ENCODE assay signal across 31 cellular contexts in genomic region chr6:14930366-14930989, GRCh38.
A peak's percentile ranks its signal among the peaks of the same experiment; 100 is the strongest.
DNase-seq lines count a peak whose midpoint lies in the region; ATAC-seq and TF ChIP-seq lines count a peak whose summit lies in the region.
"Had no signal": no experiment of that assay in that cellular context is flagged by ENCODE, and none has a peak within 500 bp of the region (broad histone marks: within the 10 kb centered on the region; RNA-seq: fewer than 3 reads in every experiment).

No MANE protein-coding gene starts in this region.

- no peak for TF ChIP-seq EP300 in transverse colon (IDR thresholded peaks at IDR 0.05; ENCODE audit: low read depth)

- H3K4me3 Mint-ChIP-seq in activated naive CD4-positive, alpha-beta T cell treated with anti-CD3 and anti-CD28 coated beads, Interleukin-2, amount 50 U/mL, for 24 hours = no peak overlapping the region
- H3K4me3 Mint-ChIP-seq in activated naive CD4-positive, alpha-beta T cell treated with anti-CD3 and anti-CD28 coated beads for 36 hours = no peak overlapping the region
- H3K4me3 Mint-ChIP-seq in osteocyte (ENCODE audit: unreplicated experiment) = no peak overlapping the region
- H3K4me3 Mint-ChIP-seq: activated CD4-positive, alpha-beta T cell treated with anti-CD3 and anti-CD28 coated beads, Interleukin-2, amount 10 ng/mL, durations not matched to agents 24 days and 14 days; activated CD8-positive, alpha-beta memory T cell treated with anti-CD3 and anti-CD28 coated beads, Interleukin-2, amount 10 ng/mL, durations not matched to agents 7 days and 5 days; B cell; immature natural killer cell had no signal

- DNase-seq in activated naive CD4-positive, alpha-beta T cell treated with anti-CD3 and anti-CD28 coated beads for 36 hours = no peak
- DNase-seq in SW480 (ENCODE audit: low spot score) (peak; percentile 31), erythroblast (lab: John Stamatoyannopoulos, UW) (peak; percentile 49 to 55), transverse colon (peak; percentile 48), Right ventricle myocardium inferior (ENCODE audit: missing footprints) (no peak), osteocyte (ENCODE audit: extremely low spot score, unreplicated experiment) (no peak), putamen (ENCODE audit: low spot score) (no peak)
- DNase-seq: activated CD4-positive, alpha-beta T cell treated with anti-CD3 and anti-CD28 coated beads, Interleukin-2, amount 10 ng/mL, durations not matched to agents 24 days and 14 days; activated CD8-positive, alpha-beta memory T cell treated with anti-CD3 and anti-CD28 coated beads, Interleukin-2, amount 10 ng/mL, durations not matched to agents 7 days and 5 days; central memory CD4-positive, alpha-beta T cell; dermis blood vessel endothelial cell; DMS153; hypothalamus; immature natural killer cell; KG1; mesenchymal stem cell; MM.1S; NCI-H2081 treated with DMSO at 0.1 percent for 48 hours; NCI-H82; psoas muscle; RPMI8226; stimulated activated CD4-positive, alpha-beta T cell treated with anti-CD3 and anti-CD28 coated beads, Interleukin-15, amount 100 ng/mL, for 24 hours; WERI-Rb-1 had no signal

- in situ Hi-C loops in transverse colon (cut with MboI; ENCODE audit: low pct_ligation_motif_present in 1 of 4, low pct_unique_long_range_greater_than_20kb in 1 of 4, low sequenced_read_pairs in 3 of 4) = no loop called here

- peaks cover 0 to 22% (median 5%) of the 10 kb centered on the region in 4 donors for H3K4me1 ChIP-seq in transverse colon

- CTCF ChIA-PET in activated naive CD4-positive, alpha-beta T cell treated with anti-CD3 and anti-CD28 coated beads for 36 hours (lab: Charles Lee) = no interaction called here

- no peaks in the 10 kb centered on the region for H3K36me3 Mint-ChIP-seq in activated naive CD4-positive, alpha-beta T cell treated with anti-CD3 and anti-CD28 coated beads, Interleukin-2, amount 50 U/mL, for 24 hours
- H3K36me3 Mint-ChIP-seq in activated naive CD4-positive, alpha-beta T cell treated with anti-CD3 and anti-CD28 coated beads for 36 hours (ENCODE audit: low read depth) = no peaks in the 10 kb centered on the region
- H3K36me3 Mint-ChIP-seq in osteocyte (ENCODE audit: unreplicated experiment) = no peaks in the 10 kb centered on the region
- H3K36me3 Mint-ChIP-seq: activated CD8-positive, alpha-beta memory T cell treated with anti-CD3 and anti-CD28 coated beads, Interleukin-2, amount 10 ng/mL, durations not matched to agents 7 days and 5 days; immature natural killer cell had no signal

- H3K27ac ChIP-seq in transverse colon = peak overlapping the region in 2 of 4 donors; percentile 22 to 29
- H3K27ac ChIP-seq: gastroesophageal sphincter, neutrophil, psoas muscle, WERI-Rb-1 had no signal

- no peak overlapping the region for H3K4me3 ChIP-seq in transverse colon
- H3K4me3 ChIP-seq: gastroesophageal sphincter, psoas muscle, tibial nerve had no signal

- H3K27me3 ChIP-seq in transverse colon = no peaks in the 10 kb centered on the region
- H3K27me3 ChIP-seq: gastroesophageal sphincter, neutrophil, tibial nerve had no signal

- WGBS in transverse colon (ENCODE audit: low coverage in 1 of 2), 2 donors = 33 to 56% methylated on average over 1 to 2 of the region's 2 CpGs

- peak overlapping the region; percentile 47 for H3K27ac Mint-ChIP-seq in activated naive CD4-positive, alpha-beta T cell treated with anti-CD3 and anti-CD28 coated beads, Interleukin-2, amount 50 U/mL, for 24 hours
- no peak overlapping the region for H3K27ac Mint-ChIP-seq in activated naive CD4-positive, alpha-beta T cell treated with anti-CD3 and anti-CD28 coated beads for 36 hours
- no peak overlapping the region for H3K27ac Mint-ChIP-seq in osteocyte (ENCODE audit: unreplicated experiment)
- H3K27ac Mint-ChIP-seq: activated CD4-positive, alpha-beta T cell treated with anti-CD3 and anti-CD28 coated beads, Interleukin-2, amount 10 ng/mL, durations not matched to agents 24 days and 14 days; activated CD8-positive, alpha-beta memory T cell treated with anti-CD3 and anti-CD28 coated beads, Interleukin-2, amount 10 ng/mL, durations not matched to agents 7 days and 5 days; activated T-helper 2 cell treated with anti-CD3 and anti-CD28 coated beads, Interferon-gamma antibody, Interleukin-2, Interleukin-4, amounts not matched to agents 10 μg/mL and 5 μg/mL and 100 μg/mL, durations not matched to agents 14 hours and 24 hours and 36 hours; B cell had no signal

- no peaks in the 10 kb centered on the region for H3K9me3 Mint-ChIP-seq in activated naive CD4-positive, alpha-beta T cell treated with anti-CD3 and anti-CD28 coated beads, Interleukin-2, amount 50 U/mL, for 24 hours
- no peaks in the 10 kb centered on the region for H3K9me3 Mint-ChIP-seq in activated naive CD4-positive, alpha-beta T cell treated with anti-CD3 and anti-CD28 coated beads for 36 hours
- no peaks in the 10 kb centered on the region for H3K9me3 Mint-ChIP-seq in osteocyte (ENCODE audit: unreplicated experiment)
- H3K9me3 Mint-ChIP-seq: activated CD4-positive, alpha-beta T cell treated with anti-CD3 and anti-CD28 coated beads, Interleukin-2, amount 10 ng/mL, durations not matched to agents 24 days and 14 days; activated T-helper 2 cell treated with anti-CD3 and anti-CD28 coated beads, Interferon-gamma antibody, Interleukin-2, Interleukin-4, amounts not matched to agents 10 μg/mL and 5 μg/mL and 100 μg/mL, durations not matched to agents 14 hours and 24 hours and 36 hours; immature natural killer cell had no signal

- H3K36me3 ChIP-seq in transverse colon = no peaks in the 10 kb centered on the region
- H3K36me3 ChIP-seq: gastroesophageal sphincter, neutrophil, tibial nerve, WERI-Rb-1 had no signal

- no peak for TF ChIP-seq CTCF in transverse colon (IDR thresholded peaks at IDR 0.05)
- no peak for TF ChIP-seq CTCF in osteocyte (IDR thresholded peaks at IDR 0.05)

- no peak for TF ChIP-seq POLR2A in erythroblast (IDR thresholded peaks at IDR 0.05; ENCODE audit: low read length)
- no peak for TF ChIP-seq POLR2A in transverse colon (IDR thresholded peaks at IDR 0.05)

- no peaks in the 10 kb centered on the region for H3K9me3 ChIP-seq in transverse colon
- H3K9me3 ChIP-seq: gastroesophageal sphincter, neutrophil, psoas muscle, tibial nerve had no signal

- intact Hi-C loops in activated naive CD4-positive, alpha-beta T cell treated with anti-CD3 and anti-CD28 coated beads for 36 hours (cut with micrococcal nuclease) = no loop called here
- intact Hi-C loops in transverse colon (cut with DNase I; ENCODE audit: low total_unique reads) = no loop called here
- intact Hi-C loops in Right ventricle myocardium inferior (cut with DNase I) = no loop called here

- no peak for ATAC-seq in Right ventricle myocardium inferior
- ATAC-seq: activated CD8-positive, alpha-beta memory T cell treated with anti-CD3 and anti-CD28 coated beads, Interleukin-2, amount 10 ng/mL, durations not matched to agents 7 days and 5 days; gastroesophageal sphincter; left lobe of liver; psoas muscle; SK-N-SH treated with all-trans-retinoic acid at 6 μM for 48 hours had no signal

- no peaks in the 10 kb centered on the region for H3K27me3 Mint-ChIP-seq in activated naive CD4-positive, alpha-beta T cell treated with anti-CD3 and anti-CD28 coated beads, Interleukin-2, amount 50 U/mL, for 24 hours
- no peaks in the 10 kb centered on the region for H3K27me3 Mint-ChIP-seq in activated naive CD4-positive, alpha-beta T cell treated with anti-CD3 and anti-CD28 coated beads for 36 hours (ENCODE audit: low read depth)
- peaks cover 3% of the 10 kb centered on the region for H3K27me3 Mint-ChIP-seq in osteocyte (ENCODE audit: unreplicated experiment)
- H3K27me3 Mint-ChIP-seq: activated CD8-positive, alpha-beta memory T cell treated with anti-CD3 and anti-CD28 coated beads, Interleukin-2, amount 10 ng/mL, durations not matched to agents 7 days and 5 days; B cell had no signal

- no peaks in the 10 kb centered on the region for H3K4me1 Mint-ChIP-seq in activated naive CD4-positive, alpha-beta T cell treated with anti-CD3 and anti-CD28 coated beads, Interleukin-2, amount 50 U/mL, for 24 hours
- H3K4me1 Mint-ChIP-seq in activated naive CD4-positive, alpha-beta T cell treated with anti-CD3 and anti-CD28 coated beads for 36 hours (ENCODE audit: low read depth) = no peaks in the 10 kb centered on the region
- peaks cover under 1% of the 10 kb centered on the region for H3K4me1 Mint-ChIP-seq in osteocyte (ENCODE audit: unreplicated experiment)
- H3K4me1 Mint-ChIP-seq: immature natural killer cell had no signal

Comparison
In these comparisons a context has a peak if more than half of its experiments do, and no peak if none do; other contexts are left out.
1. DNase-seq: peak in SW480 (single experiment), erythroblast (2 of 2) and transverse colon (single experiment); none in activated naive CD4-positive, alpha-beta T cell treated with anti-CD3 and anti-CD28 coated beads for 36 hours (single experiment), Right ventricle myocardium inferior (single experiment), osteocyte (single experiment) and putamen (single experiment).